1 cellular context compared by ENCODE assay signal in genomic region chr1:47565676-47566075, GRCh38.
TF ChIP-seq lines count a peak whose summit lies in the region.

No MANE protein-coding gene starts in this region.

TF ChIP-seq in H1, 55 proteins besides CTCF, POLR2A, EP300 and RAD21 (continued from another document):
- no peak for TF ChIP-seq RXRA (IDR thresholded peaks at IDR 0.05; ENCODE audit: insufficient read depth, low read depth, low read length)
- TF ChIP-seq SP4 (IDR thresholded peaks at IDR 0.05; ENCODE audit: low read length) = no peak
